ENCODE assay signal across 1 cellular context in genomic region chr7:104943502-104944343, GRCh38.
TF ChIP-seq lines count a peak whose summit lies in the region.

No MANE protein-coding gene starts in this region.

TF ChIP-seq in GM12878, 131 proteins besides CTCF, POLR2A, EP300 and RAD21 (continued from another document and continues in another):
- peak; percentile 80 for TF ChIP-seq PBX3 (IDR thresholded peaks at IDR 0.05; ENCODE audit: insufficient replicate concordance, low read depth, low read length)
- TF ChIP-seq GATAD2B (conservative IDR thresholded peaks at IDR 0.05; ENCODE audit: low read depth): peak; percentile 51
- peak; percentile 54; the same call in 1 of the 2 replicates for TF ChIP-seq NFIC (IDR thresholded peaks at IDR 0.05; ENCODE audit: low read depth, low read length)
- TF ChIP-seq JUNB (IDR thresholded peaks at IDR 0.05): no peak
- no peak for TF ChIP-seq ZNF207 (IDR thresholded peaks at IDR 0.05; ENCODE audit: borderline replicate concordance)
- TF ChIP-seq HDAC6 (IDR thresholded peaks at IDR 0.05; ENCODE audit: unreplicated experiment): no peak
- TF ChIP-seq ZNF592 (IDR thresholded peaks at IDR 0.05): no peak; the same call in 1 of the 2 replicates
- TF ChIP-seq ELK1 (IDR thresholded peaks at IDR 0.05; ENCODE audit: low read depth, low read length): no peak
- TF ChIP-seq SP1 (IDR thresholded peaks at IDR 0.05; ENCODE audit: low read depth, low read length): peak; percentile 44
- peak; percentile 24 for TF ChIP-seq ASH2L (IDR thresholded peaks at IDR 0.05; ENCODE audit: borderline replicate concordance, low read depth)
- no peak for TF ChIP-seq TCF3 (IDR thresholded peaks at IDR 0.05; ENCODE audit: borderline replicate concordance, insufficient read depth, low read depth, low read length)
- TF ChIP-seq YY1 (IDR thresholded peaks at IDR 0.05; ENCODE audit: low read depth, low read length): peak; percentile 43
- TF ChIP-seq SPI1 (IDR thresholded peaks at IDR 0.05; ENCODE audit: borderline replicate concordance, insufficient read depth, low read depth, low read length): peak; percentile 81
- TF ChIP-seq ESRRA (IDR thresholded peaks at IDR 0.05; ENCODE audit: low read length): peak; percentile 4; the same call in 1 of the 2 replicates
- TF ChIP-seq CBX5 (IDR thresholded peaks at IDR 0.05; ENCODE audit: low read depth): 0 out of 2 replicates have a peak, but pooled peaks have one; percentile 75
- no peak for TF ChIP-seq SRF (IDR thresholded peaks at IDR 0.05; ENCODE audit: low read depth in 2 of 2, low read length in 2 of 2)
- TF ChIP-seq ETV6 (conservative IDR thresholded peaks at IDR 0.05 in 1 of 2, IDR thresholded peaks at IDR 0.05 in 1 of 2; ENCODE audit: borderline replicate concordance in 1 of 2, low read depth in 1 of 2): peak in 1 of 2 experiments; percentile 40; a peak in 1 of 4 replicates
- no peak for TF ChIP-seq ZBED1 (IDR thresholded peaks at IDR 0.05; ENCODE audit: borderline replicate concordance)
- no peak; the same call in 1 of the 2 replicates for TF ChIP-seq WRNIP1 (IDR thresholded peaks at IDR 0.05; ENCODE audit: borderline replicate concordance, low read depth, low read length)
- TF ChIP-seq HDGF (IDR thresholded peaks at IDR 0.05): 0 out of 2 replicates have a peak, but pooled peaks have one; percentile 59
- no peak for TF ChIP-seq CEBPZ (IDR thresholded peaks at IDR 0.05; ENCODE audit: low read depth, low read length)
- TF ChIP-seq NKRF (conservative IDR thresholded peaks at IDR 0.05): 0 out of 2 replicates have a peak, but pooled peaks have one; percentile 5
- TF ChIP-seq MXI1 (IDR thresholded peaks at IDR 0.05; ENCODE audit: low read depth, low read length): no peak
- TF ChIP-seq CUX1 (IDR thresholded peaks at IDR 0.05; ENCODE audit: insufficient replicate concordance, low read depth, low read length): no peak
- peak; percentile 87 for TF ChIP-seq SKIL (IDR thresholded peaks at IDR 0.05; ENCODE audit: low read depth, poor library complexity, severe bottlenecking)
- TF ChIP-seq BHLHE40 (IDR thresholded peaks at IDR 0.05; ENCODE audit: borderline replicate concordance in 1 of 2, low read depth in 2 of 2, low read length in 1 of 2): peak in 1 of 2 experiments; percentile 72; a peak in 2 of 4 replicates
- peak; percentile 93 for TF ChIP-seq SMARCA5 (IDR thresholded peaks at IDR 0.05)
- no peak for TF ChIP-seq SREBF1 (IDR thresholded peaks at IDR 0.05; ENCODE audit: low read length)
- no peak for TF ChIP-seq E4F1 (IDR thresholded peaks at IDR 0.05; ENCODE audit: borderline replicate concordance, partially characterized antibody)
- 0 out of 2 replicates have a peak, but pooled peaks have one; percentile 34 for TF ChIP-seq ZSCAN29 (IDR thresholded peaks at IDR 0.05)
